ENCODE assay signal across 5 cellular contexts in the genomic region with DNA sequence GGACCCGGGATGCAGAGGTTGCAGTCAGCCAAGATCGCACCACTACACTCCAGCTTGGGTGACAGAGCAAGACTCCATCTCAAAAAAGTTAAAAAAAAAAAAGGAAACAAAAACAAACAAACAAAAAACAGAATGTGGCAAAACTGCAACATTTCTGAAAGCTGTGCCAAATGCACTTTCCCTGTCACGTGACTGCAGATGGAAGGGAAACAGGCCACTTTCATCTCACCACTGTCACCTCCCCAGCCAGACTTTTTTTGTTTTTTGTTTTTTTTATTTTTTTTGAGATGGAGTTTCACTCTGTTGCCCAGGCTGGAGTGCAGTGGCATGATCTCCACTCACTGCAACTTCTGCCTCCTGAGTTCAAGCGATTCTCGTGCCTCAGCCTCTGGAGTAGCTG.
DNase-seq lines count a peak whose midpoint lies in the region; ATAC-seq, FAIRE-seq and TF ChIP-seq lines count a peak whose summit lies in the region.
"Not testable (repeated sequence)": the region's sequence is repeated elsewhere in the genome, so short reads cannot be mapped to it uniquely, and the experiment has no call there.

No MANE protein-coding gene starts in this region.

- H3K27me3 Mint-ChIP-seq in stimulated activated naive B cell treated with anti-CD40 and anti-IgM and Interleukin-4, amounts not matched to agents 10 μg/mL and 1 μg/mL and 100 μg/mL, for 72 hours, result not testable (repeated sequence)

- not testable (repeated sequence) for H3K36me3 Mint-ChIP-seq in stimulated activated naive B cell treated with anti-CD40 and anti-IgM and Interleukin-4, amounts not matched to agents 10 μg/mL and 1 μg/mL and 100 μg/mL, for 72 hours

- CTCF ChIA-PET in GM12878 (lab: Yijun Ruan, JAX), result interaction anchor here (0.6 to 2.6 kb wide), 2 partner anchors 13 to 247 kb away, joined by 3 to 11 read pairs; no protein-coding TSS in a partner anchor

- TF ChIP-seq EP300 in Ishikawa (IDR thresholded peaks at IDR 0.05; ENCODE audit: borderline replicate concordance); GM12878 (IDR thresholded peaks at IDR 0.05; ENCODE audit: borderline replicate concordance in 1 of 2, control insufficient read depth in 1 of 2, low read depth in 2 of 2, low read length in 2 of 2): not testable (repeated sequence)

- H4K20me1 ChIP-seq in GM12878 (ENCODE audit: control insufficient read depth, insufficient read depth), result not testable (repeated sequence)

- DNase-seq in GM12878 (ENCODE audit: low read depth, low spot score); stimulated activated naive B cell treated with anti-CD40 and anti-IgM and Interleukin-4, amounts not matched to agents 10 μg/mL and 1 μg/mL and 100 μg/mL, for 72 hours: not testable (repeated sequence)
- DNase-seq in midbrain (lab: John Stamatoyannopoulos, UW) (peak; percentile 3), superior temporal gyrus (ENCODE audit: extremely low spot score) (peak; percentile 37)

- in situ Hi-C loops in GM12878 (cut with MboI), result not testable (repeated sequence)

- H3K27ac ChIP-seq in GM12878 (ENCODE audit: control insufficient read depth, insufficient read depth), result not testable (repeated sequence)

- not testable (repeated sequence) for H3K4me1 ChIP-seq in GM12878 (ENCODE audit: control insufficient read depth, insufficient read depth, low read length)

- not testable (repeated sequence) for H3K9ac ChIP-seq in GM12878 (ENCODE audit: control insufficient read depth, insufficient read depth, low read length)

- RAD21 ChIA-PET in GM12878 (lab: Charles Lee; ENCODE audit: unreplicated experiment), result not testable (repeated sequence)

- not testable (repeated sequence) for H3K4me3 Mint-ChIP-seq in stimulated activated naive B cell treated with anti-CD40 and anti-IgM and Interleukin-4, amounts not matched to agents 10 μg/mL and 1 μg/mL and 100 μg/mL, for 72 hours

- not testable (repeated sequence) for FAIRE-seq in GM12878 (lab: Jason Lieb, UNC)

- not testable (repeated sequence) for TF ChIP-seq CTCF in GM12878 (IDR thresholded peaks at IDR 0.05 in 2 of 3, conservative IDR thresholded peaks at IDR 0.05 in 1 of 3; ENCODE audit: control insufficient read depth in 2 of 3, extremely low read depth in 1 of 3, insufficient read depth in 1 of 3, low read depth in 3 of 3, low read length in 3 of 3)

- peak overlapping the region; percentile 56 for H3K27ac Mint-ChIP-seq in stimulated activated naive B cell treated with anti-CD40 and anti-IgM and Interleukin-4, amounts not matched to agents 10 μg/mL and 1 μg/mL and 100 μg/mL, for 72 hours

- not testable (repeated sequence) for ATAC-seq in GM12878; stimulated activated naive B cell treated with anti-CD40 and anti-IgM and Interleukin-4, amounts not matched to agents 10 μg/mL and 1 μg/mL and 100 μg/mL, for 72 hours (replicated peaks)

- not testable (repeated sequence) for H3K4me1 Mint-ChIP-seq in stimulated activated naive B cell treated with anti-CD40 and anti-IgM and Interleukin-4, amounts not matched to agents 10 μg/mL and 1 μg/mL and 100 μg/mL, for 72 hours

- H3K4me2 ChIP-seq in GM12878 (ENCODE audit: control insufficient read depth, insufficient read depth), result not testable (repeated sequence)

- H2AFZ ChIP-seq in GM12878 (ENCODE audit: control insufficient read depth, low read depth, low read length), result not testable (repeated sequence)

- SMC1A ChIA-PET in GM12878 (lab: Charles Lee; ENCODE audit: uncharacterized antibody, unreplicated experiment), result not testable (repeated sequence)

- TF ChIP-seq RAD21 in Ishikawa (IDR thresholded peaks at IDR 0.05; ENCODE audit: low read depth); GM12878 (IDR thresholded peaks at IDR 0.05; ENCODE audit: insufficient read depth, low read depth, low read length): not testable (repeated sequence)

- POLR2A ChIA-PET in GM12878 (lab: Charles Lee), result not testable (repeated sequence)

- not testable (repeated sequence) for H3K27me3 ChIP-seq in GM12878 (replicated peaks in 1 of 2; ENCODE audit: control insufficient read depth in 2 of 2, insufficient read depth in 2 of 2, low read length in 1 of 2)

- H3K36me3 ChIP-seq in GM12878 (ENCODE audit: control insufficient read depth in 2 of 2, insufficient read depth in 2 of 2, low read length in 1 of 2), result not testable (repeated sequence)

- not testable (repeated sequence) for H3K9me3 ChIP-seq in GM12878 (replicated peaks; ENCODE audit: control insufficient read depth, insufficient read depth, low read length)

- not testable (repeated sequence) for TF ChIP-seq POLR2A in GM12878 (IDR thresholded peaks at IDR 0.05; ENCODE audit: low read depth, low read length)

- 53% methylated on average over 5 of the region's 5 CpGs for WGBS in GM12878 (ENCODE audit: insufficient coverage, insufficient replicate concordance, low lambda C conversion rate, missing lambda C conversion rate)

- not testable (repeated sequence) for H3K9me3 Mint-ChIP-seq in stimulated activated naive B cell treated with anti-CD40 and anti-IgM and Interleukin-4, amounts not matched to agents 10 μg/mL and 1 μg/mL and 100 μg/mL, for 72 hours

- not testable (repeated sequence) for H3K4me3 ChIP-seq in GM12878

- not testable (repeated sequence) for BruUV-seq in GM12878 (replicated peaks; lab: Mats Ljungman, UMichigan)

- intact Hi-C loops in GM12878 (cut with micrococcal nuclease; ENCODE audit: unreplicated experiment), result loop anchor here (10.0 kb wide), 2 partner anchors 126 to 1076 kb away; no protein-coding TSS in a partner anchor

- H3K79me2 ChIP-seq in GM12878 (ENCODE audit: control insufficient read depth, insufficient read depth, low read length), result not testable (repeated sequence)

TF ChIP-seq in Ishikawa, 13 proteins besides CTCF, POLR2A, EP300 and RAD21:
- TF ChIP-seq, protein P1, sequence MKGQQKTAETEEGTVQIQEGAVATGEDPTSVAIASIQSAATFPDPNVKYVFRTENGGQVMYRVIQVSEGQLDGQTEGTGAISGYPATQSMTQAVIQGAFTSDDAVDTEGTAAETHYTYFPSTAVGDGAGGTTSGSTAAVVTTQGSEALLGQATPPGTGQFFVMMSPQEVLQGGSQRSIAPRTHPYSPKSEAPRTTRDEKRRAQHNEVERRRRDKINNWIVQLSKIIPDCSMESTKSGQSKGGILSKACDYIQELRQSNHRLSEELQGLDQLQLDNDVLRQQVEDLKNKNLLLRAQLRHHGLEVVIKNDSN (IDR thresholded peaks at IDR 0.05), result 0 out of 2 replicates have a peak, but pooled peaks have one; percentile 3
TF ChIP-seq in Ishikawa: peak in this region for 1; not testable (repeated sequence) for 12.

TF ChIP-seq in GM12878, 131 proteins besides CTCF, POLR2A, EP300 and RAD21:
- peak; percentile 33; the same call in 1 of the 2 replicates for TF ChIP-seq RAD51 (IDR thresholded peaks at IDR 0.05)
